ENCODE assay signal across 14 cellular contexts in genomic region chr1:181483561-181484291, GRCh38. TPM values are rescaled to one million over a fixed set of nuclear protein-coding genes. Genes with fewer than 3 reads are reported as not detected.
DNase-seq lines count a peak whose midpoint lies in the region; ATAC-seq lines count a peak whose summit lies in the region.
"Had no signal": no experiment of that assay in that cellular context is flagged by ENCODE, and none has a peak within 500 bp of the region (broad histone marks: within the 10 kb centered on the region; RNA-seq: fewer than 3 reads in every experiment).

No MANE protein-coding gene starts in this region.

- no peaks in the 10 kb centered on the region; the same call in 1 of the 2 replicates for H3K9me3 ChIP-seq in ES-I3 (ENCODE audit: control insufficient read depth, insufficient read depth, low read length)
- H3K9me3 ChIP-seq: psoas muscle, SJCRH30, thoracic aorta had no signal

- H3K4me1 ChIP-seq in ES-I3 (ENCODE audit: insufficient read depth, low read length), result peaks cover 5% of the 10 kb centered on the region; the same call in 1 of the 2 replicates
- H3K4me1 ChIP-seq: SJCRH30 had no signal

- peaks cover 7 to 23% (median 19%) of the 10 kb centered on the region in 4 donors for H3K4me1 Mint-ChIP-seq in naive thymus-derived CD8-positive, alpha-beta T cell

- ATAC-seq in naive thymus-derived CD8-positive, alpha-beta T cell, result no peak
- ATAC-seq in esophagus mucosa (no peak), GM21423 (IDR thresholded peaks at IDR 0.05; ENCODE audit: unreplicated experiment) (no peak)
- ATAC-seq: psoas muscle had no signal

- H3K27me3 ChIP-seq in H7 (ENCODE audit: control insufficient read depth, insufficient read depth, low read length), result peaks cover 82% of the 10 kb centered on the region
- H3K27me3 ChIP-seq: SJCRH30 had no signal

- peak overlapping the region; percentile 57 for H3K4me3 ChIP-seq in H7 (ENCODE audit: insufficient read depth, low read depth, low read length)
- H3K4me3 ChIP-seq: SJCRH30, thoracic aorta had no signal

- no peaks in the 10 kb centered on the region for H3K36me3 Mint-ChIP-seq in naive thymus-derived CD8-positive, alpha-beta T cell

- DNase-seq in H7 (peak; percentile 65), cerebellar cortex (ENCODE audit: low spot score) (peak; percentile 12), SHP77 treated with DMSO at 0.1 percent for 48 hours (lab: John Stamatoyannopoulos, UW) (no peak)
- DNase-seq in naive thymus-derived CD8-positive, alpha-beta T cell, result no peak
- DNase-seq: activated naive CD4-positive, alpha-beta T cell; foreskin melanocyte; kidney; psoas muscle; SJCRH30 had no signal

- peak overlapping the region; percentile 66 for H3K9ac ChIP-seq in ES-I3 (ENCODE audit: low read depth, low read length)
- H3K9ac ChIP-seq: BLaER1 treated with 17β-estradiol and CSF1 and Interleukin-3, amounts not matched to agents 10 nM and 100 nM had no signal

- H3K27ac Mint-ChIP-seq in naive thymus-derived CD8-positive, alpha-beta T cell, result no peak overlapping the region

- POLR2A ChIA-PET in naive thymus-derived CD8-positive, alpha-beta T cell (lab: Charles Lee), result no interaction called here

- H3K9me3 Mint-ChIP-seq in naive thymus-derived CD8-positive, alpha-beta T cell, result peaks cover 0 to 2% (median 0%) of the 10 kb centered on the region in 9 donors

- H3K27me3 Mint-ChIP-seq in naive thymus-derived CD8-positive, alpha-beta T cell, result peaks cover 40 to 82% (median 67%) of the 10 kb centered on the region in 5 donors

- peak overlapping the region in 7 of 10 donors; percentile 5 to 61 (median 40) for H3K4me3 Mint-ChIP-seq in naive thymus-derived CD8-positive, alpha-beta T cell

- H3K36me3 ChIP-seq in ES-I3 (ENCODE audit: insufficient read depth, low read length) (no peaks in the 10 kb centered on the region), H7 (replicated peaks; ENCODE audit: control insufficient read depth, insufficient read depth, low read length) (no peaks in the 10 kb centered on the region)
- H3K36me3 ChIP-seq: BLaER1 treated with 17β-estradiol and CSF1 and Interleukin-3, amounts not matched to agents 10 nM and 100 nM; SJCRH30; thoracic aorta had no signal

RNA-seq across cellular contexts. Expression of gene CACNA1E, which starts 0.4 kb away (rescaled TPM):
- total RNA-seq in H7 (2014; rRNA removed; shearing (Covaris generic)), result 0.30 and 4.1 TPM in 2 replicates
- not detected for total RNA-seq in naive thymus-derived CD8-positive, alpha-beta T cell
- polyA plus RNA-seq in naive thymus-derived CD8-positive, alpha-beta T cell, result not detected
- 0.04 TPM for total RNA-seq in esophagus mucosa
- total RNA-seq: thoracic aorta had no signal

Comparison
In these comparisons a context has a peak if more than half of its experiments do, and no peak if none do; other contexts are left out.
1. DNase-seq: peak in H7 (single experiment) and cerebellar cortex (single experiment); none in naive thymus-derived CD8-positive, alpha-beta T cell (0 of 10) and SHP77 treated with DMSO at 0.1 percent for 48 hours (single experiment).